ENCODE assay signal across 8 cellular contexts in the genomic region with DNA sequence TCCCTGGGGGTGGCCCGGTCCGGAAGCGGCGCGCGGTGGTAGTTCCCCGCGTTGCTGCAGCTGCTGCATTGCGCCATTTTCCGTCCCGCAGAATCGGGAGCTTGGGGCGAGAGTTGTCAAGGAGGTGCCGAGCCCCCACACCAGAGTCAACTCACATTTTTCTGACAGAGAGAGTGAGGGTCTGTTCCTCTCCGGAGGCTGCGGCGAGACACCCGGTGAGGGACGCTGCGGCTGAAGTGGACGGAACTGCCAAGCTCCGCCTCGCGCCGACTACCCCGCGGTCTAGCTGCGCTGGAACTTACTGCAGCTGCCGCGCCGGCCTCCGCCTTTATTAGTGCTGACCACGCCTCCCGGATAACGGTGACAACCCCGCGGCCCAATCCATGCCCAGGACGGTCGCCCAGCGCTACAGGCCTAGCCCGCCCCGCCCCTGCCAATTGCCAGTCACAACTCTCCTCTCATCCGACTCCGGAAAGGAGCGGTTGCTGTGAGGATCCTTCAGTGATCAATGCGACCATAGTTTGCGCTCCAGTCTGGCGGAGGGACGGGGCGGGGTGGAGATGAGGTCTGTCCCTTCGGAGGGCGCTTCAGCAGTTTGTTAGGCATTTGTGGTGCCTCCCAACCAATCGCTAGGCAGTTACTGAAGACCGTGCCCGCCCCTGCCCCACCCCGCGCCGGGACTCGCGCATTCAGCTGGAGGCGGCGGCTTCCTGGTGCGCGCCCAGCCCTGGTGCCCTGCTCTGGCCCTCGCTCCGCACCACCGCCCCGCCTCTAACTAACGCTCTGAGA. TPM values are rescaled to one million over a fixed set of nuclear protein-coding genes. Genes with fewer than 3 reads are reported as not detected.
A peak's percentile ranks its signal among the peaks of the same experiment; 100 is the strongest.
DNase-seq lines count a peak whose midpoint lies in the region; ATAC-seq, FAIRE-seq and TF ChIP-seq lines count a peak whose summit lies in the region.

A gene with protein sequence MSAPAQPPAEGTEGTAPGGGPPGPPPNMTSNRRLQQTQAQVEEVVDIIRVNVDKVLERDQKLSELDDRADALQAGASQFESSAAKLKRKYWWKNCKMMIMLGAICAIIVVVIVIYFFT (minus strand): TSS at position 303 of the 789 bp plus-strand sequence. CDS start 146 bp downstream, at position 157.

- DNase-seq in COLO829 (ENCODE audit: low spot score) = peak; percentile 98
- peak; percentile 99 for DNase-seq in HTR-8/SVneo (ENCODE audit: insufficient read length, low spot score)
- DNase-seq in NOMO-1 treated with dmso at 0.1 percent for 144 hours (lab: John Stamatoyannopoulos, UW; ENCODE audit: unreplicated experiment) = peak; percentile 97
- DNase-seq in activated CD8-positive, alpha-beta memory T cell treated with anti-CD3 and anti-CD28 coated beads for 48 hours (ENCODE audit: low read depth in 2 of 3, low spot score in 2 of 3) = peak; percentile 92 to 94 (median 94)
- DNase-seq in H1 (ENCODE audit: low read depth in 1 of 2, low spot score in 2 of 2) = peak; percentile 91 to 97
- peak; percentile 99 for DNase-seq in mesendoderm
- peak; percentile 97 for DNase-seq in stimulated activated CD8-positive, alpha-beta memory T cell treated with anti-CD3 and anti-CD28 coated beads, Interleukin-15, amount 100 ng/mL, for 1 hour (ENCODE audit: low read depth)

- TF ChIP-seq EP300 in H1 (IDR thresholded peaks at IDR 0.05; ENCODE audit: borderline replicate concordance in 1 of 2, low read depth in 2 of 2, low read length in 2 of 2) = no peak

- WGBS in H1 (ENCODE audit: extremely low coverage in 1 of 2, insufficient coverage in 1 of 2, insufficient read length in 1 of 2, insufficient replicate concordance in 2 of 2, low coverage in 1 of 2, low lambda C conversion rate in 2 of 2, missing lambda C conversion rate in 1 of 2), 2 experiments = 1% methylated on average over 50 of the region's 69 CpGs; no CpG with 5 or more reads in 1 of the 2 experiments
- no CpG with 5 or more reads among the region's 69 CpGs for WGBS in mesendoderm (ENCODE audit: extremely low coverage, insufficient coverage, low lambda C conversion rate)

- H3K27me3 ChIP-seq in H1 (replicated peaks in 1 of 4; ENCODE audit: control insufficient read depth in 3 of 4, extremely low read depth in 1 of 4, insufficient read depth in 3 of 4, low read length in 3 of 4) = no peaks in the 10 kb centered on the region; a peak in 1 of 7 replicates
- no peaks in the 10 kb centered on the region for H3K27me3 ChIP-seq in mesendoderm (ENCODE audit: insufficient read depth, low read length, poor library complexity)

- H2AK5ac ChIP-seq in H1 (ENCODE audit: low read depth, low read length) (no peak within 1 kb of the TSS), mesendoderm (ENCODE audit: low read length) (peak within 1 kb of the TSS; percentile 22)

- H2AFZ ChIP-seq in H1 (ENCODE audit: low read length) = peak within 1 kb of the TSS; percentile 93

- peaks cover 0 to 10% of the 10 kb centered on the region in 2 experiments for H4K20me1 ChIP-seq in H1 (replicated peaks in 1 of 2; ENCODE audit: control insufficient read depth in 1 of 2, insufficient read depth in 2 of 2, low read length in 2 of 2)

- H3K18ac ChIP-seq in H1 (ENCODE audit: extremely low read depth, low read length) = peak within 1 kb of the TSS; percentile 96
- peak within 1 kb of the TSS; percentile 64 for H3K18ac ChIP-seq in mesendoderm (ENCODE audit: low read length)

- no peak for TF ChIP-seq CTCF in H1 (IDR thresholded peaks at IDR 0.05; ENCODE audit: control extremely low read depth in 1 of 3, insufficient read depth in 1 of 3, low read depth in 1 of 3, low read length in 3 of 3)

- H3K9ac ChIP-seq in H1 (replicated peaks in 1 of 4; ENCODE audit: extremely low read depth in 1 of 4, low read depth in 3 of 4, low read length in 3 of 4) (peak within 1 kb of the TSS in 3 of 4 experiments; percentile 75 to 77 (median 77); a peak in 6 of 7 replicates), mesendoderm (ENCODE audit: low read length) (peak within 1 kb of the TSS; percentile 87)

- H3K27ac ChIP-seq in H1 (ENCODE audit: low read depth, low read length) = peak within 1 kb of the TSS; percentile 67; the same call in 1 of the 2 replicates
- peak within 1 kb of the TSS; percentile 81 for H3K27ac ChIP-seq in mesendoderm (ENCODE audit: low read depth, low read length)

- peak; percentile 98 for FAIRE-seq in HTR-8/SVneo (lab: Jason Lieb, UNC)
- FAIRE-seq in H1 (lab: Jason Lieb, UNC) = no peak

- TF ChIP-seq POLR2A in H1 (IDR thresholded peaks at IDR 0.05; ENCODE audit: control extremely low read depth in 1 of 2, low read depth in 2 of 2, low read length in 2 of 2) = peak; percentile 99

- H3K9me3 ChIP-seq in H1 (ENCODE audit: insufficient read depth in 2 of 2, low read depth in 1 of 2, low read length in 1 of 2) = peaks cover 0 to 2% of the 10 kb centered on the region in 2 experiments; a peak in 1 of 4 replicates

- H2BK5ac ChIP-seq in H1 (ENCODE audit: low read depth, low read length) = peak within 1 kb of the TSS; percentile 94
- peak within 1 kb of the TSS; percentile 71 for H2BK5ac ChIP-seq in mesendoderm (ENCODE audit: low read length)

- POLR2A ChIA-PET in H1 (lab: Charles Lee; ENCODE audit: partially characterized antibody) = interaction anchor here (0.5 to 6.1 kb wide), 51 partner anchors 9 to 453 kb away, joined by 3 to 84 read pairs (median 4); a partner anchor contains a TSS

- no peak within 1 kb of the TSS for H2BK20ac ChIP-seq in H1 (ENCODE audit: low read length)

- peak within 1 kb of the TSS; percentile 13 for H2BK120ac ChIP-seq in H1 (replicated peaks; ENCODE audit: low read depth, low read length)
- H2BK120ac ChIP-seq in mesendoderm (ENCODE audit: low read depth, low read length) = no peak within 1 kb of the TSS

- H3K56ac ChIP-seq in H1 (replicated peaks; ENCODE audit: insufficient read length, low read depth, low read length) (peak within 1 kb of the TSS; percentile 93), mesendoderm (ENCODE audit: low read length) (peak within 1 kb of the TSS; percentile 93)

- H3K4me1 ChIP-seq in H1 (replicated peaks in 1 of 4; ENCODE audit: control insufficient read depth in 3 of 4, insufficient read depth in 4 of 4, low read length in 3 of 4) = peaks cover 3 to 7% (median 3%) of the 10 kb centered on the region in 4 experiments; a peak in 3 of 7 replicates
- H3K4me1 ChIP-seq in mesendoderm (ENCODE audit: control insufficient read depth, low read depth, low read length) = peaks cover 4% of the 10 kb centered on the region

- H3K79me1 ChIP-seq in H1 (ENCODE audit: low read depth, low read length) = peaks cover 4% of the 10 kb centered on the region
- peaks cover 9% of the 10 kb centered on the region for H3K79me1 ChIP-seq in mesendoderm (ENCODE audit: low read length)

- peak within 1 kb of the TSS; percentile 97 to 98 for H3K4me2 ChIP-seq in H1 (ENCODE audit: insufficient read depth in 1 of 2, low read depth in 2 of 2, low read length in 2 of 2)
- peak within 1 kb of the TSS; percentile 77 for H3K4me2 ChIP-seq in mesendoderm (ENCODE audit: low read length)

- no peak within 1 kb of the TSS for H3K23ac ChIP-seq in H1 (ENCODE audit: insufficient read length)
- H3K23ac ChIP-seq in mesendoderm (ENCODE audit: low read length) = no peak within 1 kb of the TSS

- ATAC-seq in GM21367 (IDR thresholded peaks at IDR 0.05; ENCODE audit: unreplicated experiment) = peak; percentile 77

- H4K5ac ChIP-seq in H1 (ENCODE audit: insufficient read length, low read depth, low read length) (peak within 1 kb of the TSS; percentile 92), mesendoderm (ENCODE audit: low read length) (no peak within 1 kb of the TSS)

- peak within 1 kb of the TSS; percentile 87; the same call in 1 of the 2 replicates for H4K8ac ChIP-seq in H1 (ENCODE audit: extremely low read depth, insufficient read depth, low read length)
- H4K8ac ChIP-seq in mesendoderm (ENCODE audit: low read depth, low read length) = no peak within 1 kb of the TSS

- H3K4ac ChIP-seq in H1 (replicated peaks; ENCODE audit: insufficient read length, low read depth, low read length) (peak within 1 kb of the TSS; percentile 93), mesendoderm (ENCODE audit: low read depth, low read length) (no peak within 1 kb of the TSS)

- H2BK12ac ChIP-seq in H1 (ENCODE audit: low read depth, low read length) = peak within 1 kb of the TSS; percentile 60; the same call in 1 of the 2 replicates

- H2BK15ac ChIP-seq in H1 (ENCODE audit: low read length) (peak within 1 kb of the TSS; percentile 74), mesendoderm (replicated peaks; ENCODE audit: low read depth) (no peak within 1 kb of the TSS)

- no peak for TF ChIP-seq RAD21 in H1 (IDR thresholded peaks at IDR 0.05 in 1 of 2, conservative IDR thresholded peaks at IDR 0.05 in 1 of 2; ENCODE audit: low read depth in 2 of 2, low read length in 2 of 2)

- peaks cover 0 to 4% (median 0%) of the 10 kb centered on the region in 4 experiments; a peak in 1 of 8 replicates for H3K36me3 ChIP-seq in H1 (ENCODE audit: control insufficient read depth in 2 of 4, insufficient read depth in 4 of 4, low read length in 3 of 4)
- H3K36me3 ChIP-seq in mesendoderm (ENCODE audit: control insufficient read depth, insufficient read depth, low read length) = no peaks in the 10 kb centered on the region

- H3K23me2 ChIP-seq in H1 (ENCODE audit: low read depth, low read length) = peaks cover 12% of the 10 kb centered on the region

- peak within 1 kb of the TSS; percentile 75 to 87 (median 86) for H3K4me3 ChIP-seq in H1 (ENCODE audit: extremely low read depth in 1 of 4, insufficient read depth in 2 of 4, low read depth in 3 of 4, low read length in 4 of 4)
- peak within 1 kb of the TSS; percentile 74 for H3K4me3 ChIP-seq in mesendoderm (ENCODE audit: low read length)

- no peak within 1 kb of the TSS for H3K14ac ChIP-seq in H1 (ENCODE audit: insufficient read length)

- peak within 1 kb of the TSS; percentile 26 for H4K91ac ChIP-seq in H1 (replicated peaks; ENCODE audit: insufficient read length, low read length)

- CTCF ChIA-PET in H1 (lab: Charles Lee; ENCODE audit: partially characterized antibody) = interaction anchor here (0.6 to 1.6 kb wide), 9 partner anchors 9 to 145 kb away, joined by 3 to 7 read pairs (median 4); a partner anchor contains a TSS

- H3K79me2 ChIP-seq in H1 (ENCODE audit: control insufficient read depth in 1 of 2, insufficient read depth in 2 of 2, low read length in 2 of 2) (peaks cover 0 to 15% of the 10 kb centered on the region in 2 experiments; a peak in 2 of 4 replicates), mesendoderm (ENCODE audit: control insufficient read depth, insufficient read depth, low read length) (peaks cover 2% of the 10 kb centered on the region)

RNA-seq across cellular contexts. Expression of the gene that starts here (rescaled TPM):
- 9.3 and 10.8 TPM in 2 replicates for total RNA-seq in H1 (2021; fragmentation: NEBNext Ultra II Directional; extraction: Animal tissue kit (Norgen Biotek cat#: 25700))
- polyA plus RNA-seq in H1 (2011; rRNA removed) = 23.1 and 28.2 TPM in 2 replicates
- 32.5 TPM for polyA plus RNA-seq in H1 (2011; cell fraction: cytosol; rRNA removed)
- polyA plus RNA-seq in H1 (2011; cell fraction: nucleus; rRNA removed) = 132 TPM
- polyA plus RNA-seq in H1 (2012, experiment 1 of 2) = 14.8 to 22.9 TPM (median 21.4 TPM) in 4 replicates
- polyA plus RNA-seq in H1 (2012, experiment 2 of 2) = 7.8 TPM
- 13.7 TPM for polyA plus RNA-seq in H1 (2013, experiment 1 of 2)
- polyA plus RNA-seq in H1 (2013, experiment 2 of 2) = 13.4 TPM
- polyA minus RNA-seq in H1 (2011; rRNA and poly(A)+ RNA removed) = 12.5 and 12.6 TPM in 2 replicates
- 15.7 TPM for polyA minus RNA-seq in H1 (2011; cell fraction: cytosol; rRNA and poly(A)+ RNA removed)
- polyA minus RNA-seq in H1 (2011; cell fraction: nucleus; rRNA and poly(A)+ RNA removed) = 17.7 TPM
- polyA plus RNA-seq in mesendoderm (2013, experiment 1 of 2) = 8.1 TPM
- polyA plus RNA-seq in mesendoderm (2013, experiment 2 of 2) = 8.5 TPM

Comparison
In these comparisons a context has a peak if more than half of its experiments do, and no peak if none do; other contexts are left out.
1. Peak in every context shown above with its lines: DNase-seq, ATAC-seq, H3K4me3 ChIP-seq and H3K27ac ChIP-seq.